In genomic region chr7:77822269-77822668, GRCh38 we compare ENCODE assay signal across 1 cellular context.
TF ChIP-seq lines count a peak whose summit lies in the region.

No MANE protein-coding gene starts in this region.

TF ChIP-seq in IMR-90, 13 proteins besides CTCF, POLR2A, EP300 and RAD21 (continued from another document):
- no peak for TF ChIP-seq CEBPB (IDR thresholded peaks at IDR 0.05; ENCODE audit: low read depth, low read length)
- no peak for TF ChIP-seq MXI1 (IDR thresholded peaks at IDR 0.05; ENCODE audit: borderline replicate concordance, low read depth, low read length)
- no peak for TF ChIP-seq MAFK (IDR thresholded peaks at IDR 0.05; ENCODE audit: low read depth, low read length)
- no peak for TF ChIP-seq MAZ (IDR thresholded peaks at IDR 0.05; ENCODE audit: borderline replicate concordance, low read depth, low read length)
- TF ChIP-seq NFE2L2 (IDR thresholded peaks at IDR 0.05; ENCODE audit: low read depth, low read length) = no peak
- no peak for TF ChIP-seq RFX5 (IDR thresholded peaks at IDR 0.05; ENCODE audit: low read depth, low read length)
- no peak for TF ChIP-seq RCOR1 (IDR thresholded peaks at IDR 0.05; ENCODE audit: insufficient replicate concordance, low read length)
